ENCODE assay signal across 8 cellular contexts in genomic region chr17:45719335-45720071, GRCh38.
DNase-seq lines count a peak whose midpoint lies in the region; ATAC-seq, FAIRE-seq and TF ChIP-seq lines count a peak whose summit lies in the region.

No MANE protein-coding gene starts in this region.

- peak overlapping the region; percentile 79 for H3K27ac Mint-ChIP-seq in astrocyte (ENCODE audit: unreplicated experiment)

- no peak for ATAC-seq in GM18873 (IDR thresholded peaks at IDR 0.05; ENCODE audit: low FRiP score, unreplicated experiment)

- H4K8ac ChIP-seq in mesendoderm (ENCODE audit: low read depth, low read length): no peak overlapping the region

- no peak overlapping the region for H3K56ac ChIP-seq in mesendoderm (ENCODE audit: low read length)

- H3K27me3 ChIP-seq in astrocyte (ENCODE audit: insufficient read depth, low read length) (peaks cover 15% of the 10 kb centered on the region), mesendoderm (ENCODE audit: insufficient read depth, low read length, poor library complexity) (no peaks in the 10 kb centered on the region), ovary (no peaks in the 10 kb centered on the region)

- peaks cover 32% of the 10 kb centered on the region for H3K27me3 Mint-ChIP-seq in astrocyte (ENCODE audit: low read depth, unreplicated experiment)

- DNase-seq in DMS114 treated with DMSO at 0.1 percent for 48 hours (lab: John Stamatoyannopoulos, UW; ENCODE audit: unreplicated experiment): peak; percentile 12
- DNase-seq in Kasumi-1 (lab: John Stamatoyannopoulos, UW): peak; percentile 14 to 27
- DNase-seq in astrocyte (ENCODE audit: low read depth): peak; percentile 83
- DNase-seq in mesendoderm: peak; percentile 81
- DNase-seq in stimulated activated CD8-positive, alpha-beta memory T cell treated with anti-CD3 and anti-CD28 coated beads, Interleukin-4, amount 100 ng/mL, for 48 hours: no peak
- no peak for DNase-seq in ovary
- DNase-seq in activated CD4-positive, alpha-beta T cell treated with anti-CD3 and anti-CD28 coated beads, Interleukin-2, amount 50 U/mL, for 48 hours: no peak

- no peak overlapping the region for H2AK5ac ChIP-seq in mesendoderm (ENCODE audit: low read length)

- H3K4me1 ChIP-seq in astrocyte (ENCODE audit: insufficient read depth, low read length): peaks cover 4% of the 10 kb centered on the region
- H3K4me1 ChIP-seq in mesendoderm (ENCODE audit: control insufficient read depth, low read depth, low read length): no peaks in the 10 kb centered on the region
- H3K4me1 ChIP-seq in ovary (ENCODE audit: insufficient read depth): no peaks in the 10 kb centered on the region

- H3K9me3 ChIP-seq in astrocyte (ENCODE audit: insufficient read depth, low read depth, low read length) (no peaks in the 10 kb centered on the region), ovary (no peaks in the 10 kb centered on the region)

- no peak overlapping the region for H2BK5ac ChIP-seq in mesendoderm (ENCODE audit: low read length)

- no CpG with 5 or more reads among the region's 3 CpGs for WGBS in mesendoderm (ENCODE audit: extremely low coverage, insufficient coverage, low lambda C conversion rate)
- 42 to 51% (median 49%) methylated on average over 3 of the region's 3 CpGs for WGBS in ovary, 3 donors

- H3K9ac ChIP-seq in astrocyte (ENCODE audit: low read length) (no peak overlapping the region), mesendoderm (ENCODE audit: low read length) (no peak overlapping the region)

- intact Hi-C loops in ovary (cut with DNase I): no loop called here

- H3K4me3 ChIP-seq in astrocyte (ENCODE audit: insufficient read depth, low read depth, low read length) (no peak overlapping the region), mesendoderm (ENCODE audit: low read length) (no peak overlapping the region), ovary (no peak overlapping the region)

- no peaks in the 10 kb centered on the region for H3K36me3 Mint-ChIP-seq in astrocyte (ENCODE audit: low read depth, unreplicated experiment)

- H3K79me2 ChIP-seq in astrocyte (ENCODE audit: insufficient read depth, low read length) (no peaks in the 10 kb centered on the region), mesendoderm (ENCODE audit: control insufficient read depth, insufficient read depth, low read length) (no peaks in the 10 kb centered on the region)

- TF ChIP-seq EP300 in ovary (IDR thresholded peaks at IDR 0.05): no peak

- FAIRE-seq in astrocyte (lab: Jason Lieb, UNC): peak; percentile 17

- no peak overlapping the region for H3K4ac ChIP-seq in mesendoderm (ENCODE audit: low read depth, low read length)

- H2AFZ ChIP-seq in astrocyte (ENCODE audit: low read depth, low read length): no peak overlapping the region

- no peak overlapping the region for H3K18ac ChIP-seq in mesendoderm (ENCODE audit: low read length)

- H3K4me1 Mint-ChIP-seq in astrocyte (ENCODE audit: low read depth, unreplicated experiment): peaks cover 18% of the 10 kb centered on the region

- H3K4me3 Mint-ChIP-seq in astrocyte (ENCODE audit: unreplicated experiment): no peak overlapping the region

- no peak overlapping the region for H4K5ac ChIP-seq in mesendoderm (ENCODE audit: low read length)

- H3K4me2 ChIP-seq in astrocyte (ENCODE audit: low read length) (peak overlapping the region; percentile 12), mesendoderm (ENCODE audit: low read length) (no peak overlapping the region)

- H3K23ac ChIP-seq in mesendoderm (ENCODE audit: low read length): no peak overlapping the region

- H2BK15ac ChIP-seq in mesendoderm (replicated peaks; ENCODE audit: low read depth): no peak overlapping the region

- no peaks in the 10 kb centered on the region for H4K20me1 ChIP-seq in astrocyte (ENCODE audit: insufficient read depth, low read length)

- H3K27ac ChIP-seq in astrocyte (ENCODE audit: low read depth, low read length): no peak overlapping the region
- no peak overlapping the region for H3K27ac ChIP-seq in mesendoderm (ENCODE audit: low read depth, low read length)
- no peak overlapping the region for H3K27ac ChIP-seq in ovary

- TF ChIP-seq POLR2A in ovary (IDR thresholded peaks at IDR 0.05): no peak

- no peaks in the 10 kb centered on the region for H3K79me1 ChIP-seq in mesendoderm (ENCODE audit: low read length)

- H3K36me3 ChIP-seq in astrocyte (ENCODE audit: insufficient read depth, low read length) (no peaks in the 10 kb centered on the region), mesendoderm (ENCODE audit: control insufficient read depth, insufficient read depth, low read length) (no peaks in the 10 kb centered on the region), ovary (no peaks in the 10 kb centered on the region)

- no peak overlapping the region for H2BK120ac ChIP-seq in mesendoderm (ENCODE audit: low read depth, low read length)

- no peaks in the 10 kb centered on the region for H3K9me3 Mint-ChIP-seq in astrocyte (ENCODE audit: unreplicated experiment)

- TF ChIP-seq CTCF in astrocyte (IDR thresholded peaks at IDR 0.05; ENCODE audit: insufficient read depth, low read depth, low read length) (peak; percentile 64), ovary (IDR thresholded peaks at IDR 0.05) (no peak)

Comparison
In these comparisons a context has a peak if more than half of its experiments do, and no peak if none do; other contexts are left out.
1. DNase-seq: peak in DMS114 treated with DMSO at 0.1 percent for 48 hours (single experiment), Kasumi-1 (2 of 2), astrocyte (single experiment) and mesendoderm (single experiment); none in stimulated activated CD8-positive, alpha-beta memory T cell treated with anti-CD3 and anti-CD28 coated beads, Interleukin-4, amount 100 ng/mL, for 48 hours (single experiment), ovary (0 of 5) and activated CD4-positive, alpha-beta T cell treated with anti-CD3 and anti-CD28 coated beads, Interleukin-2, amount 50 U/mL, for 48 hours (0 of 2).